In genomic region chr2:230444832-230445231, GRCh38 we compare ENCODE assay signal across 27 cellular contexts. TPM values are rescaled to one million over a fixed set of nuclear protein-coding genes. Genes with fewer than 3 reads are reported as not detected.
DNase-seq lines count a peak whose midpoint lies in the region; ATAC-seq and TF ChIP-seq lines count a peak whose summit lies in the region.
"Had no signal": no experiment of that assay in that cellular context is flagged by ENCODE, and none has a peak within 500 bp of the region (broad histone marks: within the 10 kb centered on the region; RNA-seq: fewer than 3 reads in every experiment).

No MANE protein-coding gene starts in this region.

- peak; percentile 1 for TF ChIP-seq POLR2A in GM19193 (IDR thresholded peaks at IDR 0.05; ENCODE audit: extremely low read depth, insufficient read depth, insufficient read length)

- peaks cover 57 to 88% (median 72%) of the 10 kb centered on the region in 3 donors for H3K4me1 Mint-ChIP-seq in naive B cell
- H3K4me1 Mint-ChIP-seq: mesothelial cell of epicardium had no signal

- TF ChIP-seq CTCF in GM12865 (IDR thresholded peaks at IDR 0.05; ENCODE audit: insufficient read depth, low read depth, low read length, missing control alignments), result no peak

- peak overlapping the region in 5 of 6 donors; percentile 34 to 97 (median 90) for H3K27ac Mint-ChIP-seq in naive B cell
- H3K27ac Mint-ChIP-seq: dendritic cell treated with granulocyte-macrophage colony-stimulating factor and Interleukin-4, amounts not matched to agents 40 ng/mL and 50 ng/mL, for 4 days; endodermal cell; mesothelial cell of epicardium; WTC11 had no signal

- peak; percentile 43 for DNase-seq in GM12865 (ENCODE audit: low read depth)
- peak; percentile 19 for DNase-seq in MV-4-11 (lab: John Stamatoyannopoulos, UW)
- DNase-seq in naive B cell, result no peak
- DNase-seq in GM03348 (ENCODE audit: low spot score), result no peak
- DNase-seq in NCI-H1436 treated with DMSO at 0.1 percent for 48 hours (lab: John Stamatoyannopoulos, UW), result no peak
- DNase-seq: activated naive CD4-positive, alpha-beta T cell treated with Interleukin-2 at 50 U/mL for 16 hours; body of pancreas; endodermal cell; glutamatergic neuron; kidney; NCI-H1092 treated with DMSO at 0.1 percent for 48 hours; NCI-H187; OCI-M1; stimulated activated naive CD8-positive, alpha-beta T cell treated with anti-CD3 and anti-CD28 coated beads, Interleukin-15, Interleukin-2, amounts not matched to agents 100 U/mL and 50 U/mL, for 24 hours; T-helper 1 cell; testis had no signal

- ATAC-seq in naive B cell (ENCODE audit: low read depth in 2 of 2), result no peak
- ATAC-seq in GM21786 (IDR thresholded peaks at IDR 0.05; ENCODE audit: unreplicated experiment), result no peak
- no peak for ATAC-seq in GM21825 (IDR thresholded peaks at IDR 0.05; ENCODE audit: unreplicated experiment)
- ATAC-seq: body of pancreas; esophagus mucosa; HCT116; stimulated activated naive CD8-positive, alpha-beta T cell treated with anti-CD3 and anti-CD28 coated beads, Interleukin-15, Interleukin-2, amounts not matched to agents 100 U/mL and 50 U/mL, for 24 hours; WTC11 had no signal

- H3K36me3 Mint-ChIP-seq in naive B cell, result peaks cover 54 to 56% of the 10 kb centered on the region in 2 donors
- H3K36me3 Mint-ChIP-seq: WTC11 had no signal

- peak overlapping the region in 2 of 8 donors; percentile 12 to 37 for H3K4me3 Mint-ChIP-seq in naive B cell
- H3K4me3 Mint-ChIP-seq: central memory CD8-positive, alpha-beta T cell; dendritic cell treated with granulocyte-macrophage colony-stimulating factor and Interleukin-4, amounts not matched to agents 40 ng/mL and 50 ng/mL, for 4 days; endodermal cell; mesothelial cell of epicardium; WTC11 had no signal

- no peak overlapping the region for H3K4me3 ChIP-seq in GM12865 (ENCODE audit: low read depth, low read length)
- H3K4me3 ChIP-seq: BLaER1 treated with 17β-estradiol and CSF1 and Interleukin-3, amounts not matched to agents 10 nM and 100 nM; body of pancreas; SK-N-MC; testis had no signal

- no peaks in the 10 kb centered on the region for H3K9me3 Mint-ChIP-seq in naive B cell
- H3K9me3 Mint-ChIP-seq: central memory CD8-positive, alpha-beta T cell; dendritic cell treated with granulocyte-macrophage colony-stimulating factor and Interleukin-4, amounts not matched to agents 40 ng/mL and 50 ng/mL, for 4 days; endodermal cell; mesothelial cell of epicardium; WTC11 had no signal

- no peaks in the 10 kb centered on the region for H3K27me3 Mint-ChIP-seq in naive B cell
- H3K27me3 Mint-ChIP-seq: central memory CD8-positive, alpha-beta T cell; dendritic cell treated with granulocyte-macrophage colony-stimulating factor and Interleukin-4, amounts not matched to agents 40 ng/mL and 50 ng/mL, for 4 days had no signal

RNA-seq across cellular contexts. Expression of gene SP100, which starts 28.8 kb away (rescaled TPM):
- 100 to 1,000 TPM; 188 to 428 (median 231) TPM for polyA plus RNA-seq in naive B cell (ENCODE audit: low read depth in 6 of 6)

Comparison
In these comparisons a context has a peak if more than half of its experiments do, and no peak if none do; other contexts are left out.
1. DNase-seq: peak in GM12865 (single experiment) and MV-4-11 (single experiment); none in naive B cell (single experiment), GM03348 (single experiment) and NCI-H1436 treated with DMSO at 0.1 percent for 48 hours (single experiment).